19 cellular contexts compared by ENCODE assay signal in genomic region chr3:182118081-182118480, GRCh38.
DNase-seq lines count a peak whose midpoint lies in the region; ATAC-seq and TF ChIP-seq lines count a peak whose summit lies in the region.
"Had no signal": no experiment of that assay in that cellular context is flagged by ENCODE, and none has a peak within 500 bp of the region (broad histone marks: within the 10 kb centered on the region; RNA-seq: fewer than 3 reads in every experiment).

No MANE protein-coding gene starts in this region.

- no peak for TF ChIP-seq POLR2A in right lobe of liver (IDR thresholded peaks at IDR 0.05)

- no peak overlapping the region for H3K27ac ChIP-seq in RWPE1
- no peak overlapping the region for H3K27ac ChIP-seq in epithelial cell of prostate
- no peak overlapping the region for H3K27ac ChIP-seq in right lobe of liver
- H3K27ac ChIP-seq: BLaER1, gastroesophageal sphincter, sigmoid colon had no signal

- ATAC-seq in right lobe of liver (no peak), HG03039 (IDR thresholded peaks at IDR 0.05; ENCODE audit: unreplicated experiment) (no peak)
- ATAC-seq: activated T-helper 17 cell treated with anti-CD3 and anti-CD28 coated beads, Interleukin-2, amount 50 U/mL, for 72 hours; gastroesophageal sphincter; T-helper 17 cell had no signal

- intact Hi-C loops in right lobe of liver (cut with DNase I), result no loop called here

- DNase-seq in HK-2 (ENCODE audit: unreplicated experiment) (peak; percentile 48), RWPE1 (ENCODE audit: low spot score) (peak; percentile 17), epithelial cell of prostate (ENCODE audit: low read depth, low spot score) (peak; percentile 22), renal cortical epithelial cell (ENCODE audit: low read depth) (peak; percentile 99), RKO (ENCODE audit: low spot score) (no peak), right lobe of liver (no peak)
- DNase-seq: activated CD4-positive, CD25-positive, alpha-beta regulatory T cell; mesendoderm; MM.1S; NCI-H526 treated with DMSO at 0.1 percent for 48 hours; RPMI8226; sigmoid colon; stimulated activated CD4-positive, alpha-beta T cell treated with anti-CD3 and anti-CD28 coated beads, Interleukin-4, amount 100 ng/mL, for 1 hour; T-helper 17 cell had no signal

- H3K36me3 ChIP-seq in right lobe of liver, result no peaks in the 10 kb centered on the region
- H3K36me3 ChIP-seq: BLaER1, gastroesophageal sphincter, HAP-1, sigmoid colon had no signal

- no peaks in the 10 kb centered on the region for H3K4me1 ChIP-seq in right lobe of liver
- H3K4me1 ChIP-seq: BLaER1, gastroesophageal sphincter, sigmoid colon had no signal

- H3K4me3 ChIP-seq in right lobe of liver, result no peak overlapping the region
- H3K4me3 ChIP-seq: BLaER1, gastroesophageal sphincter, HAP-1, sigmoid colon had no signal

- CTCF ChIA-PET in RWPE1 (lab: Yijun Ruan, JAX), result no interaction called here

- no peaks in the 10 kb centered on the region for H3K27me3 ChIP-seq in right lobe of liver
- H3K27me3 ChIP-seq: BLaER1, gastroesophageal sphincter, sigmoid colon had no signal

- no peaks in the 10 kb centered on the region for H3K9me3 ChIP-seq in right lobe of liver
- H3K9me3 ChIP-seq: BLaER1, gastroesophageal sphincter, HAP-1, sigmoid colon had no signal

- no peak for TF ChIP-seq CTCF in RWPE1 (conservative IDR thresholded peaks at IDR 0.05; ENCODE audit: low read depth)
- no peak for TF ChIP-seq CTCF in right lobe of liver (IDR thresholded peaks at IDR 0.05)

- WGBS in right lobe of liver (ENCODE audit: insufficient coverage, low coverage, low lambda C conversion rate, missing lambda C conversion rate), result 69% methylated on average over 3 of the region's 5 CpGs

- POLR2A ChIA-PET in RWPE1 (lab: Yijun Ruan, JAX; ENCODE audit: low non-redundant PET), result no interaction called here

Comparison
In these comparisons a context has a peak if more than half of its experiments do, and no peak if none do; other contexts are left out.
1. DNase-seq: peak in HK-2 (single experiment), RWPE1 (single experiment), epithelial cell of prostate (single experiment) and renal cortical epithelial cell (single experiment); none in RKO (single experiment) and right lobe of liver (0 of 3).